ENCODE assay signal across 13 cellular contexts in the genomic region with DNA sequence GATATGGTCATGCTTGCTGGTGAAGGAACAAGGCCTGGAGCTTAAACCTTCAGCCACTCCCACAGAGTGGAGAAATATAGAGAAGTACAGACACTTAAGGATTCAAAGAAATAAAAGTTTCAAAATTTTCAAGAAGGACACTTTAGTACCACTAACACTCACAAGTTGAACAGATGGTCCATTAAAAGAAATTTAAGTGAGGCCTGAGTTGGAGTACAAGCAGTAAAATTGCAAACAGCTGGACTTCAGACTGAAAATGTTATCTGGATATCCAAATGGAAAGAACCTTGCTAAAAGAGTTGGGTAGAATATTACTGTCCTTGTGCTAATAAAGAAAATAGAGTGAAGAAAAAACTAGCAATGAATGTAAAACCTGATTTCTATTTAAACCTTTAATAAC.
DNase-seq lines count a peak whose midpoint lies in the region; ATAC-seq, FAIRE-seq and TF ChIP-seq lines count a peak whose summit lies in the region.
"Had no signal": no experiment of that assay in that cellular context is flagged by ENCODE, and none has a peak within 500 bp of the region (broad histone marks: within the 10 kb centered on the region; RNA-seq: fewer than 3 reads in every experiment).

No MANE protein-coding gene starts in this region.

- H3K36me3 ChIP-seq in neural progenitor cell, result no peaks in the 10 kb centered on the region

- no peaks in the 10 kb centered on the region for H3F3A ChIP-seq in neural progenitor cell (ENCODE audit: low read depth)

- H3K36me3 Mint-ChIP-seq in neural progenitor cell, result no peaks in the 10 kb centered on the region
- H3K36me3 Mint-ChIP-seq in activated T-helper 17 cell treated with anti-CD3 and anti-CD28 coated beads, Interleukin-2, amount 50 U/mL, for 72 hours (ENCODE audit: low read depth), result no peaks in the 10 kb centered on the region

- peak; percentile 82 for FAIRE-seq in endometrium (lab: Jason Lieb, UNC)
- FAIRE-seq: A549, G401.6, GM12891 had no signal

- no peak for ATAC-seq in activated T-helper 17 cell treated with anti-CD3 and anti-CD28 coated beads, Interleukin-2, amount 50 U/mL, for 72 hours (replicated peaks)
- ATAC-seq: A549 had no signal

- no peak for TF ChIP-seq CTCF in neural progenitor cell (IDR thresholded peaks at IDR 0.05)
- no peak for TF ChIP-seq CTCF in dorsolateral prefrontal cortex (IDR thresholded peaks at IDR 0.05 in 54 of 56, conservative IDR thresholded peaks at IDR 0.05 in 2 of 56; ENCODE audit: low read depth in 1 of 56, partially characterized antibody in 56 of 56)

- H3K9me3 Mint-ChIP-seq in neural progenitor cell, result no peaks in the 10 kb centered on the region
- H3K9me3 Mint-ChIP-seq in activated T-helper 17 cell treated with anti-CD3 and anti-CD28 coated beads, Interleukin-2, amount 50 U/mL, for 72 hours, result peaks cover 12% of the 10 kb centered on the region
- H3K9me3 Mint-ChIP-seq: H9 had no signal

- no peak overlapping the region for H3K27ac ChIP-seq in neural progenitor cell
- H3K27ac ChIP-seq in dorsolateral prefrontal cortex, result no peak overlapping the region
- H3K27ac ChIP-seq: A549 had no signal

- H3K27ac Mint-ChIP-seq in neural progenitor cell, result no peak overlapping the region
- H3K27ac Mint-ChIP-seq in activated T-helper 17 cell treated with anti-CD3 and anti-CD28 coated beads, Interleukin-2, amount 50 U/mL, for 72 hours, result no peak overlapping the region
- H3K27ac Mint-ChIP-seq: H9 had no signal

- no peaks in the 10 kb centered on the region for H3K4me1 Mint-ChIP-seq in neural progenitor cell
- no peaks in the 10 kb centered on the region for H3K4me1 Mint-ChIP-seq in activated T-helper 17 cell treated with anti-CD3 and anti-CD28 coated beads, Interleukin-2, amount 50 U/mL, for 72 hours
- H3K4me1 Mint-ChIP-seq: H9 had no signal

- H3K79me2 ChIP-seq in neural progenitor cell (ENCODE audit: low read depth), result no peaks in the 10 kb centered on the region

- H3K4me1 ChIP-seq in neural progenitor cell, result peaks cover 6% of the 10 kb centered on the region

- peak overlapping the region; percentile 23 for H2AFZ ChIP-seq in neural progenitor cell (replicated peaks)

- intact Hi-C loops in dorsolateral prefrontal cortex (cut with DNase I), result no loop called here

- no peaks in the 10 kb centered on the region for H3K27me3 Mint-ChIP-seq in neural progenitor cell (ENCODE audit: insufficient read depth, low read depth)
- no peaks in the 10 kb centered on the region for H3K27me3 Mint-ChIP-seq in activated T-helper 17 cell treated with anti-CD3 and anti-CD28 coated beads, Interleukin-2, amount 50 U/mL, for 72 hours

- no peak overlapping the region for H3K4me2 ChIP-seq in neural progenitor cell
- H3K4me2 ChIP-seq: A549 had no signal

- DNase-seq in NCI-H524 treated with DMSO at 0.1 percent for 48 hours (lab: John Stamatoyannopoulos, UW) (peak; percentile 33), neural progenitor cell (ENCODE audit: low spot score) (no peak), dorsolateral prefrontal cortex (no peak), EL (no peak)
- DNase-seq: DMS79, GOT3, H9, IMR-90 had no signal

- no peaks in the 10 kb centered on the region for H3K9me3 ChIP-seq in neural progenitor cell (ENCODE audit: low read depth)
- H3K9me3 ChIP-seq: A549 had no signal

- H3K27me3 ChIP-seq in neural progenitor cell, result no peaks in the 10 kb centered on the region
- no peaks in the 10 kb centered on the region for H3K27me3 ChIP-seq in dorsolateral prefrontal cortex

- no peak overlapping the region for H3K4me3 ChIP-seq in neural progenitor cell
- H3K4me3 ChIP-seq in dorsolateral prefrontal cortex, result no peak overlapping the region
- H3K4me3 ChIP-seq: A549 had no signal

- no peaks in the 10 kb centered on the region for H4K20me1 ChIP-seq in neural progenitor cell (ENCODE audit: low read depth)

- no peak overlapping the region for H3K4me3 Mint-ChIP-seq in neural progenitor cell
- H3K4me3 Mint-ChIP-seq in activated T-helper 17 cell treated with anti-CD3 and anti-CD28 coated beads, Interleukin-2, amount 50 U/mL, for 72 hours, result no peak overlapping the region
- H3K4me3 Mint-ChIP-seq: H9 had no signal

- H3K9ac ChIP-seq in neural progenitor cell, result no peak overlapping the region
